ENCODE assay signal across 15 cellular contexts in genomic region chr16:15605869-15606520, GRCh38. TPM values are rescaled to one million over a fixed set of nuclear protein-coding genes. Genes with fewer than 3 reads are reported as not detected.
DNase-seq lines count a peak whose midpoint lies in the region; ATAC-seq, FAIRE-seq and TF ChIP-seq lines count a peak whose summit lies in the region.
"Had no signal": no experiment of that assay in that cellular context is flagged by ENCODE, and none has a peak within 500 bp of the region (broad histone marks: within the 10 kb centered on the region; RNA-seq: fewer than 3 reads in every experiment).

No MANE protein-coding gene starts in this region.

- H3K27me3 Mint-ChIP-seq in activated CD4-positive, alpha-beta T cell treated with anti-CD3 and anti-CD28 coated beads for 36 hours, result no peaks in the 10 kb centered on the region
- H3K27me3 Mint-ChIP-seq in activated B cell treated with CpG ODN at 0.5 μM for 24 hours, result no peaks in the 10 kb centered on the region

- CTCF ChIA-PET in activated CD4-positive, alpha-beta T cell treated with anti-CD3 and anti-CD28 coated beads for 36 hours (lab: Charles Lee), result no interaction called here
- CTCF ChIA-PET in activated B cell treated with CpG ODN at 0.5 μM for 24 hours (lab: Charles Lee), result no interaction called here

- no peak for TF ChIP-seq CTCF in activated B cell treated with CpG ODN at 0.5 μM for 24 hours (IDR thresholded peaks at IDR 0.05)

- H3K36me3 ChIP-seq in small intestine (ENCODE audit: control insufficient read depth in 2 of 2, insufficient read depth in 2 of 2, low read length in 2 of 2), result peaks cover 12 to 34% of the 10 kb centered on the region in 2 donors

- no peak overlapping the region for H3K4me3 ChIP-seq in small intestine (ENCODE audit: low read depth in 1 of 2, low read length in 2 of 2)

- intact Hi-C loops in activated CD4-positive, alpha-beta T cell treated with anti-CD3 and anti-CD28 coated beads for 36 hours (cut with DNase I, micrococcal nuclease), result no loop called here
- intact Hi-C loops in activated B cell treated with CpG ODN at 0.5 μM for 24 hours (cut with micrococcal nuclease), result no loop called here

- H3K9me3 ChIP-seq in small intestine (ENCODE audit: control insufficient read depth, low read depth), result no peaks in the 10 kb centered on the region

- no peak overlapping the region for H3K27ac ChIP-seq in small intestine (ENCODE audit: low read depth in 1 of 2, low read length in 1 of 2)
- H3K27ac ChIP-seq: KMS-11 had no signal

- FAIRE-seq in small intestine (lab: Jason Lieb, UNC), result no peak

- no peak for DNase-seq in activated CD4-positive, alpha-beta T cell treated with anti-CD3 and anti-CD28 coated beads for 36 hours
- DNase-seq in activated CD4-positive, alpha-beta T cell treated with anti-CD3 and anti-CD28 coated beads, Interleukin-2, amount 50 U/mL, for 1 hour, result no peak
- no peak for DNase-seq in activated B cell treated with CpG ODN at 0.5 μM for 24 hours
- peak; percentile 25 for DNase-seq in small intestine
- DNase-seq in NCI-H128 (lab: John Stamatoyannopoulos, UW; ENCODE audit: unreplicated experiment), result no peak
- DNase-seq in stimulated activated CD4-positive, alpha-beta T cell treated with anti-CD3 and anti-CD28 coated beads, Interleukin-2, amount 100 ng/mL, for 24 hours, result no peak
- no peak for DNase-seq in NCI-H2171 treated with DMSO at 0.1 percent for 48 hours (lab: John Stamatoyannopoulos, UW)
- DNase-seq: 8988T, COR-L47, hippocampal formation, left ventricle myocardium superior, NCI-H1694 treated with DMSO at 0.1 percent for 48 hours, T-helper 9 cell had no signal

- H3K27ac Mint-ChIP-seq in activated CD4-positive, alpha-beta T cell treated with anti-CD3 and anti-CD28 coated beads for 36 hours, result peak overlapping the region; percentile 81
- H3K27ac Mint-ChIP-seq in activated B cell treated with CpG ODN at 0.5 μM for 24 hours, result peak overlapping the region; percentile 69

- 62 to 88% (median 83%) methylated on average over 13 of the region's 13 CpGs for WGBS in small intestine, 3 donors

- no peaks in the 10 kb centered on the region for H3K9me3 Mint-ChIP-seq in activated CD4-positive, alpha-beta T cell treated with anti-CD3 and anti-CD28 coated beads for 36 hours (ENCODE audit: low read depth)
- H3K9me3 Mint-ChIP-seq in activated B cell treated with CpG ODN at 0.5 μM for 24 hours, result no peaks in the 10 kb centered on the region

- no peak for ATAC-seq in activated CD4-positive, alpha-beta T cell treated with anti-CD3 and anti-CD28 coated beads for 36 hours
- ATAC-seq in activated B cell treated with CpG ODN at 0.5 μM for 24 hours (ENCODE audit: low read depth), result no peak
- peak; percentile 7 for ATAC-seq in esophagus mucosa
- ATAC-seq: left ventricle myocardium superior had no signal

- no peaks in the 10 kb centered on the region for H3K4me1 ChIP-seq in small intestine (ENCODE audit: control insufficient read depth in 2 of 2, insufficient read depth in 1 of 2, low read depth in 1 of 2, low read length in 1 of 2)

- no peaks in the 10 kb centered on the region for H3K27me3 ChIP-seq in small intestine (ENCODE audit: control insufficient read depth in 2 of 2, insufficient read depth in 2 of 2, low read length in 2 of 2)

- no peak overlapping the region for H3K4me3 Mint-ChIP-seq in activated CD4-positive, alpha-beta T cell treated with anti-CD3 and anti-CD28 coated beads for 36 hours
- no peak overlapping the region for H3K4me3 Mint-ChIP-seq in activated B cell treated with CpG ODN at 0.5 μM for 24 hours

- peaks cover 12% of the 10 kb centered on the region for H3K4me1 Mint-ChIP-seq in activated CD4-positive, alpha-beta T cell treated with anti-CD3 and anti-CD28 coated beads for 36 hours
- no peaks in the 10 kb centered on the region for H3K4me1 Mint-ChIP-seq in activated B cell treated with CpG ODN at 0.5 μM for 24 hours

- POLR2A ChIA-PET in activated CD4-positive, alpha-beta T cell treated with anti-CD3 and anti-CD28 coated beads for 36 hours (lab: Charles Lee), result no interaction called here
- POLR2A ChIA-PET in activated B cell treated with CpG ODN at 0.5 μM for 24 hours (lab: Charles Lee), result interaction anchor here (1.7 kb wide), 1 partner anchor 15 kb away, joined by 3 read pairs; no protein-coding TSS in a partner anchor

- peaks cover 66% of the 10 kb centered on the region for H3K36me3 Mint-ChIP-seq in activated CD4-positive, alpha-beta T cell treated with anti-CD3 and anti-CD28 coated beads for 36 hours (ENCODE audit: low read depth)
- peaks cover 98% of the 10 kb centered on the region for H3K36me3 Mint-ChIP-seq in activated B cell treated with CpG ODN at 0.5 μM for 24 hours (ENCODE audit: low read depth)

RNA-seq across cellular contexts. Expression of gene MARF1, which starts 37.0 kb away (rescaled TPM):
- total RNA-seq in activated CD4-positive, alpha-beta T cell treated with anti-CD3 and anti-CD28 coated beads for 36 hours, result 10 to 100 TPM; 50.2 to 72.5 TPM
- 160 and 186 TPM in 2 replicates for total RNA-seq in activated B cell treated with CpG ODN at 0.5 μM for 24 hours
- total RNA-seq in esophagus mucosa, result 32.4 TPM
- 10 to 100 TPM; 14.3 to 16.8 (median 14.7) TPM for polyA plus RNA-seq in small intestine

RNA-seq across cellular contexts. Expression of gene NDE1, which starts 44.0 kb away (rescaled TPM):
- total RNA-seq in activated CD4-positive, alpha-beta T cell treated with anti-CD3 and anti-CD28 coated beads for 36 hours, result 100 to 1,000 TPM; 107 to 117 TPM
- total RNA-seq in activated B cell treated with CpG ODN at 0.5 μM for 24 hours (140 and 163 TPM in 2 replicates), esophagus mucosa (42.0 TPM)
- 10 to 100 TPM in 1 of 3 donors, 1 to 10 TPM in 2; 5.8 to 21.7 (median 8.9) TPM for polyA plus RNA-seq in small intestine
